In genomic region chr12:337039-337438, GRCh38 we compare ENCODE assay signal across 18 cellular contexts.
"Had no signal": no experiment of that assay in that cellular context is flagged by ENCODE, and none has a peak within 500 bp of the region (broad histone marks: within the 10 kb centered on the region; RNA-seq: fewer than 3 reads in every experiment).

No MANE protein-coding gene starts in this region.

- H3K4me3 ChIP-seq: heart left ventricle, lung, skin epidermis, transverse colon had no signal

- ATAC-seq: foreskin keratinocyte; heart left ventricle; left colon; right cardiac atrium; stimulated activated naive CD8-positive, alpha-beta T cell treated with anti-CD3 and anti-CD28 coated beads, Interleukin-15, Interleukin-2, amounts not matched to agents 100 U/mL and 50 U/mL, for 24 hours had no signal

- H3K27me3 ChIP-seq: brain microvascular endothelial cell, foreskin keratinocyte, heart left ventricle, transverse colon had no signal

- H3K27ac ChIP-seq: brain microvascular endothelial cell, foreskin keratinocyte, heart left ventricle, skin epidermis, transverse colon had no signal

- H3K4me3 Mint-ChIP-seq: activated T-helper 1 cell treated with anti-CD3 and anti-CD28 coated beads, Interleukin-12 subunit alpha, Interleukin-12 subunit beta, Interleukin-2, Interleukin-4 antibody, amounts not matched to agents 30 ng/mL and 10 ng/mL and 1 ng/mL, durations not matched to agents 14 hours and 24 hours and 36 hours; central memory CD8-positive, alpha-beta T cell; T-helper 2 cell treated with Interferon-gamma antibody and Interleukin-4, amounts not matched to agents 5 μg/mL and 100 μg/mL, for 36 hours had no signal

- H3K27me3 Mint-ChIP-seq: central memory CD8-positive, alpha-beta T cell had no signal

- H3K27ac Mint-ChIP-seq: activated T-helper 1 cell treated with anti-CD3 and anti-CD28 coated beads, Interleukin-12 subunit alpha, Interleukin-12 subunit beta, Interleukin-2, Interleukin-4 antibody, amounts not matched to agents 30 ng/mL and 10 ng/mL and 1 ng/mL, durations not matched to agents 14 hours and 24 hours and 36 hours; T-helper 2 cell treated with Interferon-gamma antibody and Interleukin-4, amounts not matched to agents 5 μg/mL and 100 μg/mL, for 36 hours had no signal

- H3K4me1 ChIP-seq: foreskin keratinocyte had no signal

- H3K9me3 ChIP-seq: heart left ventricle, transverse colon had no signal

- H3K9me3 Mint-ChIP-seq: activated T-helper 1 cell treated with anti-CD3 and anti-CD28 coated beads, Interleukin-12 subunit alpha, Interleukin-12 subunit beta, Interleukin-2, Interleukin-4 antibody, amounts not matched to agents 30 ng/mL and 10 ng/mL and 1 ng/mL, durations not matched to agents 14 hours and 24 hours and 36 hours; central memory CD8-positive, alpha-beta T cell; T-helper 2 cell treated with Interferon-gamma antibody and Interleukin-4, amounts not matched to agents 5 μg/mL and 100 μg/mL, for 36 hours had no signal

- DNase-seq: anterior cingulate cortex; brain microvascular endothelial cell; cortex of kidney; effector CD4-positive, alpha-beta T cell; foreskin keratinocyte; heart left ventricle; left colon; midbrain; right cardiac atrium; stimulated activated CD4-positive, alpha-beta T cell treated with anti-CD3 and anti-CD28 coated beads, Interleukin-4, amount 100 ng/mL, for 24 hours; stimulated activated CD8-positive, alpha-beta memory T cell treated with anti-CD3 and anti-CD28 coated beads, Interleukin-4, amount 100 ng/mL, for 48 hours; stimulated activated naive CD8-positive, alpha-beta T cell treated with anti-CD3 and anti-CD28 coated beads, Interleukin-15, Interleukin-2, amounts not matched to agents 100 U/mL and 50 U/mL, for 24 hours; transverse colon had no signal
